8 cellular contexts compared by ENCODE assay signal in the genomic region with DNA sequence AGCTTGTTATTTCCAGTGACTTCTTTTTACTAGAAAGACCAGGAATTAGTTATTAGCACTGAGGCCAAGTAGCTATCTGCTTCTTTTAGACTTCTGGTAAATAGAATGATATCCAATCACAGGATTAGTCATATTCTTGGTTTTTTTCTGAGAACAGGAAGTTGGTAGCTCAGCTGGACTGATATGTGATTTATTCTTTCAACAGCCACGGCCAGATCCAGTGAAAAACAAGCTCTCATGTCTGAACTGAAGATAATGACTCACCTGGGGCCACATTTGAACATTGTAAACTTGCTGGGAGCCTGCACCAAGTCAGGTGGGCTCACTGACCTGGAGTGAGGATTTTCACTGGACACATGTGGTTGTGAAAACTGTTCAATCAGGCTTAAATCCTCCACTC. TPM values are rescaled to one million over a fixed set of nuclear protein-coding genes. Genes with fewer than 3 reads are reported as not detected.
A peak's percentile ranks its signal among the peaks of the same experiment; 100 is the strongest.
DNase-seq lines count a peak whose midpoint lies in the region; ATAC-seq, FAIRE-seq and TF ChIP-seq lines count a peak whose summit lies in the region.

No MANE protein-coding gene starts in this region.

- FAIRE-seq in GM18507 (lab: Jason Lieb, UNC): peak; percentile 62

- H2BK5ac ChIP-seq in mesenchymal stem cell (ENCODE audit: low read depth, low read length, poor library complexity, severe bottlenecking): no peak overlapping the region

- H3K18ac ChIP-seq in mesenchymal stem cell (ENCODE audit: low read depth in 1 of 2, low read length in 2 of 2): no peak overlapping the region

- H3K79me1 ChIP-seq in mesenchymal stem cell (replicated peaks; ENCODE audit: low read length, poor library complexity, severe bottlenecking): no peaks in the 10 kb centered on the region

- H2BK12ac ChIP-seq in mesenchymal stem cell (ENCODE audit: low read length in 2 of 2): no peak overlapping the region

- no peaks in the 10 kb centered on the region for H3K9me3 ChIP-seq in mesenchymal stem cell (ENCODE audit: control insufficient read depth, low read length)
- no peaks in the 10 kb centered on the region for H3K9me3 ChIP-seq in mucosa of descending colon
- no peaks in the 10 kb centered on the region for H3K9me3 ChIP-seq in CD8-positive, alpha-beta memory T cell (ENCODE audit: low read length)

- H3K4ac ChIP-seq in mesenchymal stem cell (ENCODE audit: low read depth in 1 of 2, low read length in 2 of 2): no peak overlapping the region

- peak overlapping the region; percentile 23 for H3K27ac ChIP-seq in mesenchymal stem cell (ENCODE audit: low read length, poor library complexity, severe bottlenecking)
- H3K27ac ChIP-seq in dorsolateral prefrontal cortex: no peak overlapping the region
- H3K27ac ChIP-seq in CD8-positive, alpha-beta memory T cell (ENCODE audit: low read depth, low read length): no peak overlapping the region

- H3K9ac ChIP-seq in mesenchymal stem cell (ENCODE audit: low read length): peak overlapping the region; percentile 53

- no peak overlapping the region for H2AK5ac ChIP-seq in mesenchymal stem cell (ENCODE audit: low read length, severe bottlenecking)

- H3K27ac Mint-ChIP-seq in WTC11: no peak overlapping the region
- H3K27ac Mint-ChIP-seq in nephron progenitor cell: no peak overlapping the region
- no peak overlapping the region for H3K27ac Mint-ChIP-seq in CD8-positive, alpha-beta memory T cell

- H3K27me3 Mint-ChIP-seq in WTC11 (ENCODE audit: low read depth): peaks cover 13% of the 10 kb centered on the region
- H3K27me3 Mint-ChIP-seq in nephron progenitor cell (ENCODE audit: low read depth, poor library complexity): no peaks in the 10 kb centered on the region
- H3K27me3 Mint-ChIP-seq in CD8-positive, alpha-beta memory T cell: peaks cover 10 to 39% of the 10 kb centered on the region in 2 donors

- no peak overlapping the region for H3K23ac ChIP-seq in mesenchymal stem cell (ENCODE audit: low read length in 2 of 2)

- no peak overlapping the region for H2BK15ac ChIP-seq in mesenchymal stem cell (ENCODE audit: low read depth, poor library complexity, severe bottlenecking)

- H3K4me1 Mint-ChIP-seq in WTC11 (peaks cover 42% of the 10 kb centered on the region), nephron progenitor cell (peaks cover 17% of the 10 kb centered on the region)
- H3K4me1 Mint-ChIP-seq in CD8-positive, alpha-beta memory T cell: no peaks in the 10 kb centered on the region

- H3K9me3 Mint-ChIP-seq in WTC11 (peaks cover 38% of the 10 kb centered on the region), nephron progenitor cell (peaks cover 14% of the 10 kb centered on the region)
- H3K9me3 Mint-ChIP-seq in CD8-positive, alpha-beta memory T cell: peaks cover 3 to 9% (median 4%) of the 10 kb centered on the region in 5 donors

- peaks cover 4% of the 10 kb centered on the region for H3K4me1 ChIP-seq in mesenchymal stem cell (ENCODE audit: control insufficient read depth, insufficient read depth, low read depth, low read length)
- no peaks in the 10 kb centered on the region for H3K4me1 ChIP-seq in mucosa of descending colon (ENCODE audit: low read depth)
- H3K4me1 ChIP-seq in CD8-positive, alpha-beta memory T cell (ENCODE audit: insufficient read depth, low read length): no peaks in the 10 kb centered on the region

- CTCF ChIA-PET in WTC11 (lab: Charles Lee): interaction anchor here (0.6 to 4.5 kb wide), 8 partner anchors 12 to 571 kb away, joined by 3 to 45 read pairs (median 4); no protein-coding TSS in a partner anchor
- CTCF ChIA-PET in CD8-positive, alpha-beta memory T cell (lab: Charles Lee): no interaction called here

- peak overlapping the region; percentile 8 for H3K4me2 ChIP-seq in mesenchymal stem cell (ENCODE audit: low read length, poor library complexity, severe bottlenecking)

- peaks cover 31% of the 10 kb centered on the region for H3K36me3 Mint-ChIP-seq in WTC11
- peaks cover 98% of the 10 kb centered on the region for H3K36me3 Mint-ChIP-seq in nephron progenitor cell (ENCODE audit: low read depth)
- peaks cover 0 to 8% (median 0%) of the 10 kb centered on the region in 3 donors for H3K36me3 Mint-ChIP-seq in CD8-positive, alpha-beta memory T cell

- H3K4me3 ChIP-seq in mesenchymal stem cell (ENCODE audit: insufficient read depth in 1 of 2, low read depth in 1 of 2, low read length in 2 of 2) (no peak overlapping the region), dorsolateral prefrontal cortex (no peak overlapping the region), mucosa of descending colon (no peak overlapping the region)
- no peak overlapping the region for H3K4me3 ChIP-seq in CD8-positive, alpha-beta memory T cell (ENCODE audit: low read length)

- no peak overlapping the region for H2AFZ ChIP-seq in mesenchymal stem cell (ENCODE audit: low read depth, low read length)

- H3K4me3 Mint-ChIP-seq in WTC11 (peak overlapping the region; percentile 57), nephron progenitor cell (no peak overlapping the region)
- H3K4me3 Mint-ChIP-seq in CD8-positive, alpha-beta memory T cell: no peak overlapping the region

- H4K91ac ChIP-seq in mesenchymal stem cell (ENCODE audit: low read length): no peak overlapping the region

- 0% methylated on average over 1 of the region's 1 CpG for WGBS in mesenchymal stem cell

- H3K27me3 ChIP-seq in mesenchymal stem cell (ENCODE audit: control insufficient read depth in 1 of 2, insufficient read depth in 1 of 2, low read length in 2 of 2) (no peaks in the 10 kb centered on the region), dorsolateral prefrontal cortex (peaks cover 0 to 53% (median 17%) of the 10 kb centered on the region in 45 donors)
- no peaks in the 10 kb centered on the region for H3K27me3 ChIP-seq in CD8-positive, alpha-beta memory T cell (ENCODE audit: insufficient read depth, low read length, poor library complexity, severe bottlenecking)

- ATAC-seq in HG02884 (IDR thresholded peaks at IDR 0.05; ENCODE audit: unreplicated experiment) (peak; percentile 82), WTC11 (no peak), mucosa of descending colon (no peak)

- H2BK120ac ChIP-seq in mesenchymal stem cell (ENCODE audit: low read depth, low read length): no peak overlapping the region

- H3K14ac ChIP-seq in mesenchymal stem cell (ENCODE audit: low read length in 2 of 2): no peak overlapping the region

- POLR2A ChIA-PET in WTC11 (lab: Charles Lee): interaction anchor here (0.6 to 0.7 kb wide), 4 partner anchors 109 to 673 kb away, joined by 3 to 5 read pairs (median 4); no protein-coding TSS in a partner anchor
- POLR2A ChIA-PET in CD8-positive, alpha-beta memory T cell (lab: Charles Lee): no interaction called here

- DNase-seq in GM18507 (ENCODE audit: extremely low spot score, insufficient read length, low read depth) (no peak), WTC11 (ENCODE audit: low spot score) (no peak), mesenchymal stem cell (peak; percentile 73), dorsolateral prefrontal cortex (no peak), nephron progenitor cell (no peak), mucosa of descending colon (no peak)
- DNase-seq in CD8-positive, alpha-beta memory T cell: no peak

- H3K36me3 ChIP-seq in mesenchymal stem cell (ENCODE audit: control insufficient read depth in 1 of 2, insufficient read depth in 2 of 2, low read depth in 1 of 2, low read length in 2 of 2): peaks cover 0 to 95% of the 10 kb centered on the region in 2 experiments
- H3K36me3 ChIP-seq in mucosa of descending colon (ENCODE audit: low read depth): no peaks in the 10 kb centered on the region
- no peaks in the 10 kb centered on the region for H3K36me3 ChIP-seq in CD8-positive, alpha-beta memory T cell (ENCODE audit: insufficient read depth, low read length)

- no peak overlapping the region for H4K8ac ChIP-seq in mesenchymal stem cell (ENCODE audit: low read length)

- TF ChIP-seq CTCF in WTC11 (IDR thresholded peaks at IDR 0.05) (no peak), dorsolateral prefrontal cortex (IDR thresholded peaks at IDR 0.05 in 54 of 56, conservative IDR thresholded peaks at IDR 0.05 in 2 of 56; ENCODE audit: low read depth in 1 of 56, partially characterized antibody in 56 of 56) (no peak), nephron progenitor cell (IDR thresholded peaks at IDR 0.05) (no peak), mucosa of descending colon (IDR thresholded peaks at IDR 0.05) (no peak)

- intact Hi-C loops in dorsolateral prefrontal cortex (cut with DNase I): no loop called here
- intact Hi-C loops in mucosa of descending colon (cut with DNase I, micrococcal nuclease): no loop called here

TF ChIP-seq in WTC11, 78 proteins besides CTCF, POLR2A, EP300 and RAD21 (continues in another document):
- TF ChIP-seq ERG (CRISPR knock-in tag; IDR thresholded peaks at IDR 0.05): no peak

RNA-seq across cellular contexts. Expression of gene PDGFRA, which starts 48.6 kb away (rescaled TPM):
- 2.7 to 3.3 TPM (median 2.7 TPM) in 3 replicates for total RNA-seq in WTC11 (2021)
- polyA plus RNA-seq in mesenchymal stem cell (2013, experiment 1 of 2): 343 TPM
- polyA plus RNA-seq in mesenchymal stem cell (2013, experiment 2 of 2): 347 TPM
- total RNA-seq in dorsolateral prefrontal cortex: 10 to 100 TPM; 12.0 to 72.7 (median 27.3) TPM
- total RNA-seq in mucosa of descending colon: 100 to 1,000 TPM in 1 of 3 donors, 10 to 100 TPM in 2; 31.6 to 110 (median 60.6) TPM
- not detected for total RNA-seq in CD8-positive, alpha-beta memory T cell
- polyA plus RNA-seq in CD8-positive, alpha-beta memory T cell: not detected
